ENCODE assay signal across 2 cellular contexts in genomic region chr1:85453640-85454194, GRCh38.
TF ChIP-seq lines count a peak whose summit lies in the region.

No MANE protein-coding gene starts in this region.

TF ChIP-seq in SK-N-SH, 30 proteins besides CTCF, POLR2A, EP300 and RAD21:
- TF ChIP-seq ZBTB33 (IDR thresholded peaks at IDR 0.05; ENCODE audit: borderline replicate concordance, low read depth) (no peak), GABPA (IDR thresholded peaks at IDR 0.05; ENCODE audit: low read depth) (no peak), ELF1 (IDR thresholded peaks at IDR 0.05) (no peak), USF1 (IDR thresholded peaks at IDR 0.05; ENCODE audit: borderline replicate concordance, low read depth) (no peak), NRF1 (IDR thresholded peaks at IDR 0.05; ENCODE audit: low read depth, low read length) (no peak), TAF1 (IDR thresholded peaks at IDR 0.05; ENCODE audit: borderline replicate concordance, low read depth, low read length) (no peak), POLR2AphosphoS5 (IDR thresholded peaks at IDR 0.05; ENCODE audit: low read depth, low read length) (no peak), TCF12 (IDR thresholded peaks at IDR 0.05) (no peak), USF2 (IDR thresholded peaks at IDR 0.05; ENCODE audit: borderline replicate concordance, low read depth, low read length) (no peak), NFIC (IDR thresholded peaks at IDR 0.05; ENCODE audit: borderline replicate concordance) (no peak), IRF3 (IDR thresholded peaks at IDR 0.05; ENCODE audit: low read depth, low read length) (no peak), YY1 (IDR thresholded peaks at IDR 0.05; ENCODE audit: low read depth) (no peak), REST (IDR thresholded peaks at IDR 0.05; ENCODE audit: low read depth, low read length) (no peak), TEAD4 (IDR thresholded peaks at IDR 0.05; ENCODE audit: borderline replicate concordance, insufficient read depth) (no peak), JUND (IDR thresholded peaks at IDR 0.05) (no peak), EZH2phosphoT487 (IDR thresholded peaks at IDR 0.05; ENCODE audit: borderline replicate concordance, low read depth) (no peak), RFX5 (IDR thresholded peaks at IDR 0.05; ENCODE audit: low read length) (no peak), FOXJ3 (CRISPR knock-in tag; IDR thresholded peaks at IDR 0.05) (no peak)

TF ChIP-seq in liver, 16 proteins besides CTCF, POLR2A, EP300 and RAD21:
- no peak for TF ChIP-seq ZBTB33 (IDR thresholded peaks at IDR 0.05)
- no peak for TF ChIP-seq SP1 (IDR thresholded peaks at IDR 0.05)
- no peak for TF ChIP-seq FOXA1 (IDR thresholded peaks at IDR 0.05)
- TF ChIP-seq MAX (IDR thresholded peaks at IDR 0.05), result no peak
- no peak for TF ChIP-seq ATF3 (IDR thresholded peaks at IDR 0.05)
- TF ChIP-seq FOXA2 (IDR thresholded peaks at IDR 0.05), result no peak
- TF ChIP-seq JUND (IDR thresholded peaks at IDR 0.05), result no peak
- no peak for TF ChIP-seq GABPA (IDR thresholded peaks at IDR 0.05 in 1 of 2, conservative IDR thresholded peaks at IDR 0.05 in 1 of 2)
- TF ChIP-seq HNF4A (conservative IDR thresholded peaks at IDR 0.05), result no peak
- no peak for TF ChIP-seq YY1 (IDR thresholded peaks at IDR 0.05)
- TF ChIP-seq NR2F2 (IDR thresholded peaks at IDR 0.05), result no peak
- no peak for TF ChIP-seq RXRA (IDR thresholded peaks at IDR 0.05)
- TF ChIP-seq TAF1 (conservative IDR thresholded peaks at IDR 0.05), result no peak
- TF ChIP-seq REST (IDR thresholded peaks at IDR 0.05), result no peak
- no peak for TF ChIP-seq HNF4G (IDR thresholded peaks at IDR 0.05)
- TF ChIP-seq EGR1 (IDR thresholded peaks at IDR 0.05; ENCODE audit: low read depth in 2 of 2), result no peak
